ENCODE assay signal across 8 cellular contexts in genomic region chr20:1185781-1186334, GRCh38. TPM values are rescaled to one million over a fixed set of nuclear protein-coding genes. Genes with fewer than 3 reads are reported as not detected.
DNase-seq lines count a peak whose midpoint lies in the region; ATAC-seq, FAIRE-seq and TF ChIP-seq lines count a peak whose summit lies in the region.

No MANE protein-coding gene starts in this region.

- no peaks in the 10 kb centered on the region for H3K4me1 ChIP-seq in endothelial cell of umbilical vein (ENCODE audit: control insufficient read depth, extremely low read depth, insufficient read depth, low read length)

- H3K4me3 ChIP-seq in GM12865 (ENCODE audit: low read depth, low read length) (no peak overlapping the region), endothelial cell of umbilical vein (replicated peaks in 1 of 3; ENCODE audit: insufficient read depth in 1 of 3, low read depth in 1 of 3, low read length in 3 of 3) (peak overlapping the region in 1 of 3 experiments; percentile 45)

- CTCF ChIA-PET in endothelial cell of umbilical vein (lab: Charles Lee) = interaction anchor here (0.9 to 1.7 kb wide), 4 partner anchors 13 to 77 kb away, joined by 3 to 7 read pairs (median 5); no protein-coding TSS in a partner anchor

- no peak for TF ChIP-seq POLR2A in endothelial cell of umbilical vein (IDR thresholded peaks at IDR 0.05; ENCODE audit: low read depth, low read length)

- peaks cover 14 to 31% of the 10 kb centered on the region in 2 experiments for H3K27me3 ChIP-seq in endothelial cell of umbilical vein (ENCODE audit: control insufficient read depth in 2 of 2, insufficient read depth in 2 of 2, low read length in 2 of 2)

- H3K9ac ChIP-seq in endothelial cell of umbilical vein (replicated peaks; ENCODE audit: extremely low read depth, insufficient read depth, low read length) = no peak overlapping the region

- H3K36me3 ChIP-seq in endothelial cell of umbilical vein (ENCODE audit: control insufficient read depth in 2 of 2, extremely low read depth in 1 of 2, insufficient read depth in 2 of 2, low read length in 2 of 2) = no peaks in the 10 kb centered on the region

- no peak overlapping the region for H3K4me2 ChIP-seq in endothelial cell of umbilical vein (ENCODE audit: insufficient read depth, low read length)

- H3K4me1 Mint-ChIP-seq in neural crest cell = peaks cover 7% of the 10 kb centered on the region

- DNase-seq in GM12865 (ENCODE audit: low read depth) = peak; percentile 57
- peak; percentile 66 for DNase-seq in NCI-H2196 (lab: John Stamatoyannopoulos, UW; ENCODE audit: unreplicated experiment)
- DNase-seq in activated CD4-positive, alpha-beta T cell treated with anti-CD3 and anti-CD28 coated beads, Interleukin-2, amount 50 U/mL, for 4 hours = peak; percentile 13 to 16
- peak; percentile 48 for DNase-seq in endothelial cell of umbilical vein (ENCODE audit: low read depth, low spot score)
- peak; percentile 62 for DNase-seq in neural crest cell (ENCODE audit: low read depth, low spot score)
- DNase-seq in NCI-H187 treated with DMSO at 0.1 percent for 48 hours (lab: John Stamatoyannopoulos, UW) = no peak

- H3K79me2 ChIP-seq in endothelial cell of umbilical vein (ENCODE audit: control insufficient read depth, insufficient read depth, low read length) = no peaks in the 10 kb centered on the region

- BruUV-seq in endothelial cell of umbilical vein (replicated peaks; lab: Mats Ljungman, UMichigan) = no TSS peak

- H3K36me3 Mint-ChIP-seq in neural crest cell (ENCODE audit: low read depth) = no peaks in the 10 kb centered on the region

- no peak overlapping the region for H2AFZ ChIP-seq in endothelial cell of umbilical vein (ENCODE audit: low read depth, low read length)

- FAIRE-seq in endothelial cell of umbilical vein (lab: Jason Lieb, UNC) = peak; percentile 78

- ATAC-seq in HG02884 (IDR thresholded peaks at IDR 0.05; ENCODE audit: unreplicated experiment) = no peak

- no peaks in the 10 kb centered on the region for H3K9me3 Mint-ChIP-seq in neural crest cell

- POLR2A ChIA-PET in endothelial cell of umbilical vein (lab: Charles Lee) = no interaction called here

- H3K4me3 Mint-ChIP-seq in neural crest cell = peak overlapping the region; percentile 53

- peaks cover 55% of the 10 kb centered on the region for H3K27me3 Mint-ChIP-seq in neural crest cell (ENCODE audit: low read depth)

- intact Hi-C loops in endothelial cell of umbilical vein (cut with micrococcal nuclease) = loop anchor here (1.0 to 10.0 kb wide), 4 partner anchors 68 to 367 kb away; partner anchors contain the start of gene PSMF1

- no peak overlapping the region for H3K27ac ChIP-seq in 22Rv1
- no peak overlapping the region for H3K27ac ChIP-seq in endothelial cell of umbilical vein (ENCODE audit: insufficient read depth, low read depth, low read length)

- H4K20me1 ChIP-seq in endothelial cell of umbilical vein (replicated peaks; ENCODE audit: control insufficient read depth, extremely low read depth, insufficient read depth, low read length) = no peaks in the 10 kb centered on the region

- H3K27ac Mint-ChIP-seq in neural crest cell (ENCODE audit: unreplicated experiment) = no peak overlapping the region

- dilution Hi-C loops in endothelial cell of umbilical vein (cut with MboI; ENCODE audit: extremely low pct_ligation_motif_present, low sequenced_read_pairs) = no loop called here

- TF ChIP-seq CTCF in 22Rv1 (IDR thresholded peaks at IDR 0.05) = peak; percentile 83
- peak; percentile 53 for TF ChIP-seq CTCF in GM12865 (IDR thresholded peaks at IDR 0.05; ENCODE audit: insufficient read depth, low read depth, low read length, missing control alignments)
- TF ChIP-seq CTCF in endothelial cell of umbilical vein (IDR thresholded peaks at IDR 0.05; ENCODE audit: extremely low read depth in 1 of 2, insufficient read depth in 1 of 2, low read depth in 1 of 2, low read length in 2 of 2) = peak; percentile 50 to 78
- peak; percentile 75 for TF ChIP-seq CTCF in neural crest cell (conservative IDR thresholded peaks at IDR 0.05)

- H3K9me3 ChIP-seq in endothelial cell of umbilical vein (replicated peaks; ENCODE audit: control insufficient read depth, insufficient read depth, low read length) = no peaks in the 10 kb centered on the region

- H3K9me1 ChIP-seq in endothelial cell of umbilical vein (replicated peaks; ENCODE audit: control insufficient read depth, extremely low read depth, insufficient read depth, low read length) = no peaks in the 10 kb centered on the region

TF ChIP-seq in endothelial cell of umbilical vein, 7 proteins besides CTCF, POLR2A, EP300 and RAD21:
- TF ChIP-seq POLR2AphosphoS5 (IDR thresholded peaks at IDR 0.05; ENCODE audit: insufficient read depth, low read depth, low read length) (no peak), EZH2 (IDR thresholded peaks at IDR 0.05; ENCODE audit: borderline replicate concordance, low read depth, low read length, severe bottlenecking) (no peak), FOS (IDR thresholded peaks at IDR 0.05; ENCODE audit: borderline replicate concordance, insufficient read depth, low read length) (no peak), GATA2 (IDR thresholded peaks at IDR 0.05; ENCODE audit: insufficient read depth, insufficient read length, low read depth, low read length) (no peak), MAX (IDR thresholded peaks at IDR 0.05; ENCODE audit: insufficient read depth, insufficient read length) (no peak), JUN (IDR thresholded peaks at IDR 0.05; ENCODE audit: borderline replicate concordance, insufficient read depth, insufficient read length, low read depth) (no peak), MYC (IDR thresholded peaks at IDR 0.05; ENCODE audit: low read depth, low read length) (no peak)

RNA-seq across cellular contexts. Expression of gene TMEM74B, which starts 1.1 kb away (rescaled TPM):
- total RNA-seq in endothelial cell of umbilical vein (0.67 and 1.1 TPM in 2 replicates), neural crest cell (2.7 and 3.3 TPM in 2 replicates)
- 0.26 and 0.54 TPM in 2 replicates for polyA plus RNA-seq in endothelial cell of umbilical vein
- 0.06 and 0.24 TPM in 2 replicates for polyA plus RNA-seq in endothelial cell of umbilical vein (2011; cell fraction: cytosol; rRNA removed)
- polyA plus RNA-seq in endothelial cell of umbilical vein (2011; cell fraction: nucleus; rRNA removed) = 2.6 and 3.4 TPM in 2 replicates
- 0.43 and 1.3 TPM in 2 replicates for polyA plus RNA-seq in endothelial cell of umbilical vein (2012)
- polyA minus RNA-seq in endothelial cell of umbilical vein = 0.17 and 0.36 TPM in 2 replicates
- not detected for polyA minus RNA-seq in endothelial cell of umbilical vein (2011; cell fraction: cytosol; rRNA and poly(A)+ RNA removed)
- 0.24 TPM in 1 of 2 replicates, not detected in the other for polyA minus RNA-seq in endothelial cell of umbilical vein (2011; cell fraction: nucleus; rRNA and poly(A)+ RNA removed)

RNA-seq across cellular contexts. Expression of gene C20orf202, which starts 17.4 kb away (rescaled TPM):
- not detected in 2 replicates for total RNA-seq in endothelial cell of umbilical vein
- not detected in 2 replicates for polyA plus RNA-seq in endothelial cell of umbilical vein
- polyA plus RNA-seq in endothelial cell of umbilical vein (2011; cell fraction: cytosol; rRNA removed) = 0.04 TPM in 1 of 2 replicates, not detected in the other
- 0.09 TPM in 1 of 2 replicates, not detected in the other for polyA plus RNA-seq in endothelial cell of umbilical vein (2011; cell fraction: nucleus; rRNA removed)
- polyA plus RNA-seq in endothelial cell of umbilical vein (2012) = not detected in 2 replicates
- polyA minus RNA-seq in endothelial cell of umbilical vein = not detected in 2 replicates
- not detected for polyA minus RNA-seq in endothelial cell of umbilical vein (2011; cell fraction: cytosol; rRNA and poly(A)+ RNA removed)
- polyA minus RNA-seq in endothelial cell of umbilical vein (2011; cell fraction: nucleus; rRNA and poly(A)+ RNA removed) = not detected in 2 replicates
- 0.18 and 0.23 TPM in 2 replicates for total RNA-seq in neural crest cell

RNA-seq across cellular contexts. Expression of gene RAD21L1, which starts 40.0 kb away (rescaled TPM):
- total RNA-seq in endothelial cell of umbilical vein (not detected in 2 replicates), neural crest cell (not detected in 2 replicates)
- polyA plus RNA-seq in endothelial cell of umbilical vein = 0.06 TPM in 1 of 2 replicates, not detected in the other
- polyA plus RNA-seq in endothelial cell of umbilical vein (2011; cell fraction: cytosol; rRNA removed) = 0.03 and 0.07 TPM in 2 replicates
- polyA plus RNA-seq in endothelial cell of umbilical vein (2011; cell fraction: nucleus; rRNA removed) = 0.07 and 0.24 TPM in 2 replicates
- polyA plus RNA-seq in endothelial cell of umbilical vein (2012) = 0.27 and 0.31 TPM in 2 replicates
- polyA minus RNA-seq in endothelial cell of umbilical vein = not detected in 2 replicates
- not detected for polyA minus RNA-seq in endothelial cell of umbilical vein (2011; cell fraction: cytosol; rRNA and poly(A)+ RNA removed)
- not detected in 2 replicates for polyA minus RNA-seq in endothelial cell of umbilical vein (2011; cell fraction: nucleus; rRNA and poly(A)+ RNA removed)
